1 cellular context compared by ENCODE assay signal in genomic region chr11:125536834-125537233, GRCh38. TPM values are rescaled to one million over a fixed set of nuclear protein-coding genes. Genes with fewer than 3 reads are reported as not detected.
"Had no signal": no experiment of that assay in that cellular context is flagged by ENCODE, and none has a peak within 500 bp of the region (broad histone marks: within the 10 kb centered on the region; RNA-seq: fewer than 3 reads in every experiment).

No MANE protein-coding gene starts in this region.

RNA-seq across cellular contexts. Expression of gene FEZ1, which starts 40.8 kb away (rescaled TPM):
- total RNA-seq: T-helper 2 cell treated with Interferon-gamma antibody and Interleukin-4, amounts not matched to agents 100 ng/mL and 5 ng/mL, for 36 hours had no signal
